ENCODE assay signal across 27 cellular contexts in the genomic region with DNA sequence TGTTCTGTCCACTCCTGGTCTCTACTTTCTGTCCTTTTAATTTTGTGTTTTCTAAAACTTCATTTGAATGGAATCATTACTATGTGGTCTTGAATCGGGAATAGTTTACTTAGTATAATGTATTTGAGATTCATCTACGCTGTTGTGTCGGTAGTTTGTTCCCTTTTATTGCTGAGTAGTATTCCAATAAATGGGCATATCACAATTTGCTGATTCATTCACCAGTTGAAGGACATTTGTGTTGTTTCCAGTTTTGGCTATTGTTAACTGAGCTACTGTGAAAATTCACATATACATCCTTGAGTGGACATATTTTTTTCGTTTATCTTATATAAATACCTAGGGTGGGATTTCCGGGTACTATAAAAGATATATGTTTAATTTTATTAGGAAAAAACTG.
"Had no signal": no experiment of that assay in that cellular context is flagged by ENCODE, and none has a peak within 500 bp of the region (broad histone marks: within the 10 kb centered on the region; RNA-seq: fewer than 3 reads in every experiment).

No MANE protein-coding gene starts in this region.

- ATAC-seq: stimulated activated effector memory CD8-positive, alpha-beta T cell treated with anti-CD3 and anti-CD28 coated beads, Interleukin-12 subunit alpha, Interleukin-12 subunit beta, amount 100 ng/mL, for 72 hours; stimulated activated memory B cell treated with anti-CD40 and anti-IgM and Interleukin-4, amounts not matched to agents 10 μg/mL and 1 μg/mL and 100 μg/mL, for 72 hours; stimulated activated naive B cell treated with anti-CD40 and anti-IgM and Interleukin-4, amounts not matched to agents 10 μg/mL and 1 μg/mL and 100 μg/mL, for 72 hours; stimulated activated naive CD8-positive, alpha-beta T cell treated with anti-CD3 and anti-CD28 coated beads, Interleukin-15, amount 100 ng/mL, for 72 hours; stimulated activated naive CD8-positive, alpha-beta T cell treated with anti-CD3 and anti-CD28 coated beads, Interleukin-15, Interleukin-2, amounts not matched to agents 100 U/mL and 50 U/mL, for 24 hours; upper lobe of right lung had no signal

- H3K36me3 ChIP-seq: stomach, suprapubic skin, thoracic aorta, thyroid gland, tibial artery, tibial nerve, transverse colon, upper lobe of left lung, upper lobe of right lung, uterus, vagina had no signal

- FAIRE-seq: urothelium cell line had no signal

- H3K4me3 ChIP-seq: stomach, suprapubic skin, testis, thoracic aorta, thyroid gland, tibial artery, tibial nerve, transverse colon, upper lobe of left lung, upper lobe of right lung, uterus, vagina had no signal

- H3K27ac ChIP-seq: stomach, suprapubic skin, testis, thoracic aorta, thyroid gland, tibial artery, tibial nerve, transverse colon, upper lobe of left lung, upper lobe of right lung, uterus, vagina had no signal

- H3K27me3 ChIP-seq: suprapubic skin, testis, thyroid gland, tibial nerve, transverse colon, upper lobe of left lung, uterus, vagina had no signal

- H3K9me3 ChIP-seq: stomach, suprapubic skin, testis, thoracic aorta, thyroid gland, tibial artery, tibial nerve, transverse colon, upper lobe of left lung, upper lobe of right lung, uterus, vagina had no signal

- DNase-seq: stimulated activated CD4-positive, alpha-beta T cell treated with anti-CD3 and anti-CD28 coated beads, Interleukin-2, amount 100 ng/mL, for 48 hours; stimulated activated CD4-positive, alpha-beta T cell treated with anti-CD3 and anti-CD28 coated beads, Interleukin-4, amount 100 ng/mL, for 1 hour; stimulated activated CD4-positive, alpha-beta T cell treated with anti-CD3 and anti-CD28 coated beads, Interleukin-4, amount 100 ng/mL, for 24 hours; stimulated activated CD4-positive, alpha-beta T cell treated with anti-CD3 and anti-CD28 coated beads, Interleukin-4, amount 100 ng/mL, for 4 hours; stimulated activated CD8-positive, alpha-beta memory T cell treated with anti-CD3 and anti-CD28 coated beads, Interleukin-4, amount 100 ng/mL, for 48 hours; stimulated activated naive B cell treated with anti-CD40 and anti-IgM and Interleukin-4, amounts not matched to agents 10 μg/mL and 1 μg/mL and 100 μg/mL, for 72 hours; stimulated activated naive CD4-positive, alpha-beta T cell; stimulated activated naive CD4-positive, alpha-beta T cell treated with Interleukin-2 at 50 U/mL for 16 hours; stimulated activated naive CD8-positive, alpha-beta T cell treated with anti-CD3 and anti-CD28 coated beads, Interleukin-15, amount 100 ng/mL, for 72 hours; stimulated activated naive CD8-positive, alpha-beta T cell treated with anti-CD3 and anti-CD28 coated beads, Interleukin-15, Interleukin-2, amounts not matched to agents 100 U/mL and 50 U/mL, for 24 hours; stomach; substantia nigra; testis; thyroid gland; tibial artery; transverse colon; trophoblast cell; upper lobe of left lung; upper lobe of right lung; uterus had no signal

- H3K4me1 ChIP-seq: stomach, suprapubic skin, testis, thyroid gland, tibial artery, tibial nerve, transverse colon, upper lobe of left lung, upper lobe of right lung, uterus, vagina had no signal
